In the genomic region with DNA sequence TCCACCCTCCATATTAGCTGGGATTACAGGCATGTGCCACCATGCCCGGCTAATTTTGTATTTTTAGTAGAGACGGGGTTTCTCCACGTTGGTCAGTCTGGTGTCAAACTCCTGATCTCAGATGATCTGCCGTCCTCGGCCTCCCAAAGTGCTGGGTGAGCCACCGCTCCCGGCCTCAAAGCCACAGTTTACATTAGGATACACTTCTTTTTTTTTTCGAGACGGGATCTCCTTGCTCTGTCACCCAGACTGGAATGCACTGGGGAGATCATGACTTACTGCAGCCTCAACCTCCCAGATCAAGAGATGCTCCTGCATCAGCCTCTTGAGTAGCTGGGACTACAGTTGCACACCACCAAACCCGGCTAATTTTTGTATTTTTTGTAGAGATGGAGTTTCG, we compare ENCODE assay signal across 18 cellular contexts.
"Had no signal": no experiment of that assay in that cellular context is flagged by ENCODE, and none has a peak within 500 bp of the region (broad histone marks: within the 10 kb centered on the region; RNA-seq: fewer than 3 reads in every experiment).

No MANE protein-coding gene starts in this region.

- DNase-seq: dermis blood vessel endothelial cell; dorsolateral prefrontal cortex; effector CD4-positive, alpha-beta T cell; effector memory CD4-positive, alpha-beta T cell; foreskin keratinocyte; gastrocnemius medialis; glutamatergic neuron; head of caudate nucleus; heart right ventricle; hippocampal formation; left cardiac atrium; left lung; left ventricle myocardium superior; lower lobe of right lung; mesenchymal stem cell; midbrain had no signal

- H3K4me3 ChIP-seq: coronary artery, dorsolateral prefrontal cortex, esophagus muscularis mucosa, gastrocnemius medialis, heart right ventricle, left lung, lower lobe of right lung had no signal

- H3K9me3 ChIP-seq: gastrocnemius medialis, left lung, lower lobe of right lung had no signal

- ATAC-seq: foreskin keratinocyte, gastrocnemius medialis, heart right ventricle, left cardiac atrium, left lung, left ventricle myocardium superior, lower lobe of right lung had no signal

- H3K27me3 ChIP-seq: dorsolateral prefrontal cortex, esophagus muscularis mucosa, gastrocnemius medialis, heart right ventricle, left lung had no signal

- H3K27ac ChIP-seq: coronary artery, dorsolateral prefrontal cortex, esophagus muscularis mucosa, foreskin keratinocyte, heart right ventricle, left lung, lower lobe of right lung had no signal

- H3K36me3 ChIP-seq: esophagus muscularis mucosa, gastrocnemius medialis, left lung, lower lobe of right lung had no signal
